ENCODE assay signal across 22 cellular contexts in genomic region chr5:126415789-126416188, GRCh38. TPM values are rescaled to one million over a fixed set of nuclear protein-coding genes. Genes with fewer than 3 reads are reported as not detected.
DNase-seq lines count a peak whose midpoint lies in the region; ATAC-seq, FAIRE-seq and TF ChIP-seq lines count a peak whose summit lies in the region.
"Had no signal": no experiment of that assay in that cellular context is flagged by ENCODE, and none has a peak within 500 bp of the region (broad histone marks: within the 10 kb centered on the region; RNA-seq: fewer than 3 reads in every experiment).

No MANE protein-coding gene starts in this region.

- FAIRE-seq in GM18507 (lab: Jason Lieb, UNC): peak; percentile 24
- FAIRE-seq: islet of Langerhans had no signal

- intact Hi-C loops in ascending aorta (cut with DNase I): loop anchor here (2.0 to 5.0 kb wide), 2 partner anchors 31 to 122 kb away; no protein-coding TSS in a partner anchor
- intact Hi-C loops in sigmoid colon (cut with DNase I): loop anchor here (5.0 kb wide), 2 partner anchors 33 to 107 kb away; no protein-coding TSS in a partner anchor

- H3K27me3 ChIP-seq in ascending aorta: no peaks in the 10 kb centered on the region
- no peaks in the 10 kb centered on the region for H3K27me3 ChIP-seq in gastroesophageal sphincter
- no peaks in the 10 kb centered on the region for H3K27me3 ChIP-seq in sigmoid colon
- no peaks in the 10 kb centered on the region for H3K27me3 ChIP-seq in MG63
- H3K27me3 ChIP-seq: Peyer's patch, suprapubic skin had no signal

- no peak for TF ChIP-seq POLR2A in gastroesophageal sphincter (IDR thresholded peaks at IDR 0.05)
- TF ChIP-seq POLR2A in sigmoid colon (IDR thresholded peaks at IDR 0.05): no peak

- H3K9me3 ChIP-seq in ascending aorta (no peaks in the 10 kb centered on the region), gastroesophageal sphincter (no peaks in the 10 kb centered on the region), sigmoid colon (no peaks in the 10 kb centered on the region), MG63 (no peaks in the 10 kb centered on the region)
- H3K9me3 ChIP-seq: Peyer's patch, suprapubic skin had no signal

- DNase-seq in GM18507 (ENCODE audit: extremely low spot score, insufficient read length, low read depth): no peak
- no peak for DNase-seq in ascending aorta (ENCODE audit: low spot score in 2 of 2)
- DNase-seq in sigmoid colon: no peak
- DNase-seq in MG63: no peak
- DNase-seq in amniotic stem cell (lab: John Stamatoyannopoulos, UW): no peak
- no peak for DNase-seq in activated naive CD4-positive, alpha-beta T cell (lab: John Stamatoyannopoulos, UW)
- no peak for DNase-seq in RKO (ENCODE audit: low spot score)
- DNase-seq: activated CD4-positive, alpha-beta T cell treated with anti-CD3 and anti-CD28 coated beads, Interleukin-2, amount 50 U/mL, for 48 hours; activated CD4-positive, CD25-positive, alpha-beta regulatory T cell; activated CD8-positive, alpha-beta memory T cell treated with anti-CD3 and anti-CD28 coated beads, Interleukin-2, amount 50 U/mL, for 48 hours; activated naive CD8-positive, alpha-beta T cell treated with anti-CD3 and anti-CD28 coated beads, Interleukin-2, amount 10 ng/mL, durations not matched to agents 7 days and 5 days; cortex of kidney; EL; naive B cell; NCI-H2107; NCI-H510A treated with DMSO at 0.1 percent for 48 hours; Peyer's patch had no signal

- H3K36me3 ChIP-seq in ascending aorta: no peaks in the 10 kb centered on the region
- no peaks in the 10 kb centered on the region for H3K36me3 ChIP-seq in gastroesophageal sphincter
- H3K36me3 ChIP-seq in sigmoid colon: no peaks in the 10 kb centered on the region
- H3K36me3 ChIP-seq in MG63: no peaks in the 10 kb centered on the region
- H3K36me3 ChIP-seq: Peyer's patch, suprapubic skin had no signal

- TF ChIP-seq EP300 in gastroesophageal sphincter (IDR thresholded peaks at IDR 0.05) (no peak), sigmoid colon (IDR thresholded peaks at IDR 0.05) (no peak)

- TF ChIP-seq CTCF in ascending aorta (IDR thresholded peaks at IDR 0.05) (no peak), gastroesophageal sphincter (IDR thresholded peaks at IDR 0.05) (no peak), sigmoid colon (IDR thresholded peaks at IDR 0.05) (no peak)

- 21 to 42% methylated on average over 4 of the region's 4 CpGs for WGBS in gastroesophageal sphincter (ENCODE audit: low coverage in 1 of 2), 2 donors
- 85 to 90% methylated on average over 4 of the region's 4 CpGs for WGBS in sigmoid colon, 2 donors

- peak overlapping the region in 1 of 2 donors; percentile 33 for H3K4me3 ChIP-seq in ascending aorta
- H3K4me3 ChIP-seq in gastroesophageal sphincter: no peak overlapping the region
- H3K4me3 ChIP-seq in sigmoid colon: no peak overlapping the region
- no peak overlapping the region for H3K4me3 ChIP-seq in MG63
- H3K4me3 ChIP-seq: Peyer's patch, suprapubic skin had no signal

- H3K4me1 ChIP-seq in ascending aorta (peaks cover 13 to 33% of the 10 kb centered on the region in 2 donors), gastroesophageal sphincter (peaks cover 14 to 36% (median 18%) of the 10 kb centered on the region in 3 donors), sigmoid colon (peaks cover 0 to 38% (median 35%) of the 10 kb centered on the region in 4 donors)
- H3K4me1 ChIP-seq: parathyroid adenoma had no signal

- no peak for ATAC-seq in gastroesophageal sphincter

- H3K27ac ChIP-seq in ascending aorta (peak overlapping the region; percentile 77 to 78), gastroesophageal sphincter (peak overlapping the region; percentile 69 to 89 (median 80)), sigmoid colon (peak overlapping the region; percentile 67 to 83 (median 79))
- H3K27ac ChIP-seq: C4-2B, parathyroid adenoma, suprapubic skin had no signal

RNA-seq across cellular contexts. Expression of gene GRAMD2B, which starts 7.4 kb away (rescaled TPM):
- total RNA-seq in ascending aorta (55.6 TPM), gastroesophageal sphincter (10 to 100 TPM; 47.7 to 66.0 (median 53.2) TPM), sigmoid colon (10 to 100 TPM; 33.0 to 53.8 (median 46.5) TPM)
- polyA plus RNA-seq in sigmoid colon: 10 to 100 TPM; 26.1 to 44.4 (median 27.0) TPM
- total RNA-seq in MG63 (2014; rRNA removed; shearing (Covaris generic); ENCODE audit: low replicate concordance): 6.2 and 30.3 TPM in 2 replicates
